ENCODE assay signal across 8 cellular contexts in the genomic region with DNA sequence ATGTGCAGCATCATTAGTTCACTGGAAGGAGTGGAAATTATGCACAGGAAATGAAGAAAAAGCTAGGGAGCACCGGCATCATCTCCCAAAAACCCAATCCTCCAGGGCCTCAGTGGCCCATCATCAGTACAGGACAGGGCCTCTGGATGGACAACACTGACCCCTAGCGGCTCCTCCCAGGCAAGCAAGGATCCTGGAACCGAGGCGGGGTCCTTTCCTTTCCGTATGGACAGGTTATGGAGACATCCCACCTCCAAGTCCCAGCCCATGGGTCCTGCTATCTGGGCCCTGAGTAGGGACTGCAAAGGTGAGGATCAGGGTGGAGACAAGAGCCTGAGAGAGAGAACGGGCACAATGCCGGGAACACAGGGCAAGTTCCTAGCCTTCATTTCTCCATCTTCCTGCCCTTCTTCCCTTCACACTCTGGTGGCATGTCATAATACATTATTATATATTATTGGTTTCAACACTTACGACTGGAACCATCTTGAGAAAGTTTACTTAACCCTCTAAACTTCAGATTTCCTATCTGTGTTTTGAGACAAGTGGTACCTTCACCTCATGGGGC.
DNase-seq lines count a peak whose midpoint lies in the region; ATAC-seq, FAIRE-seq and TF ChIP-seq lines count a peak whose summit lies in the region.

No MANE protein-coding gene starts in this region.

- no peak for FAIRE-seq in pancreas (lab: Jason Lieb, UNC)

- no peaks in the 10 kb centered on the region for H3K36me3 ChIP-seq in pancreas

- TF ChIP-seq POLR2A in NB4 (IDR thresholded peaks at IDR 0.05; ENCODE audit: extremely low read depth, insufficient read length), result no peak

- peak in 3 of 4 donors; percentile 29 to 58 (median 42) for ATAC-seq in pancreas
- ATAC-seq in HG03135 (IDR thresholded peaks at IDR 0.05; ENCODE audit: unreplicated experiment), result no peak
- no peak for ATAC-seq in GM18520 (IDR thresholded peaks at IDR 0.05; ENCODE audit: unreplicated experiment)

- TF ChIP-seq CTCF in NB4 (IDR thresholded peaks at IDR 0.05; ENCODE audit: low read depth, low read length), result peak; percentile 67
- peak; percentile 92 for TF ChIP-seq CTCF in epithelial cell of proximal tubule (conservative IDR thresholded peaks at IDR 0.05; ENCODE audit: low read depth, low read length)
- TF ChIP-seq CTCF in pancreas (IDR thresholded peaks at IDR 0.05), result peak in 2 of 4 donors; percentile 14 to 15

- H3K27me3 ChIP-seq in pancreas, result no peaks in the 10 kb centered on the region

- no peak overlapping the region for H3K27ac ChIP-seq in pancreas

- H3K4me1 ChIP-seq in pancreas, result no peaks in the 10 kb centered on the region

- H3K4me3 ChIP-seq in NB4 (ENCODE audit: low read depth, low read length) (no peak overlapping the region), epithelial cell of proximal tubule (ENCODE audit: low read depth, low read length) (no peak overlapping the region), pancreas (no peak overlapping the region)

- DNase-seq in GM03348 (ENCODE audit: low spot score), result peak; percentile 77
- DNase-seq in NB4 (ENCODE audit: low read depth), result peak; percentile 39
- no peak for DNase-seq in epithelial cell of proximal tubule (ENCODE audit: low read depth)
- peak in 1 of 6 donors; percentile 30 for DNase-seq in pancreas
- DNase-seq in NCI-H1930 (lab: John Stamatoyannopoulos, UW), result no peak
- no peak for DNase-seq in cortex of kidney (lab: John Stamatoyannopoulos, UW)

- intact Hi-C loops in pancreas (cut with DNase I), result no loop called here

- 81 to 82% methylated on average over 7 to 8 of the region's 8 CpGs for WGBS in pancreas, 2 donors

- H3K9me3 ChIP-seq in pancreas, result no peaks in the 10 kb centered on the region

Comparison
In these comparisons a context has a peak if more than half of its experiments do, and no peak if none do; other contexts are left out.
1. DNase-seq: peak in GM03348 (single experiment) and NB4 (single experiment); none in epithelial cell of proximal tubule (single experiment), NCI-H1930 (0 of 2) and cortex of kidney (single experiment).
2. ATAC-seq: peak in pancreas (3 of 4); none in HG03135 (single experiment) and GM18520 (single experiment).